ENCODE assay signal across 10 cellular contexts in genomic region chr11:60872952-60873524, GRCh38. TPM values are rescaled to one million over a fixed set of nuclear protein-coding genes. Genes with fewer than 3 reads are reported as not detected.
DNase-seq lines count a peak whose midpoint lies in the region; ATAC-seq and TF ChIP-seq lines count a peak whose summit lies in the region.
"Had no signal": no experiment of that assay in that cellular context is flagged by ENCODE, and none has a peak within 500 bp of the region (broad histone marks: within the 10 kb centered on the region; RNA-seq: fewer than 3 reads in every experiment).

No MANE protein-coding gene starts in this region.

- no peaks in the 10 kb centered on the region for H4K20me1 ChIP-seq in Loucy (ENCODE audit: insufficient read depth, low read length, poor library complexity, severe bottlenecking)

- H3K9me3 ChIP-seq in CD4-positive, alpha-beta T cell (ENCODE audit: control insufficient read depth, low read length): no peaks in the 10 kb centered on the region
- H3K9me3 ChIP-seq in Loucy (ENCODE audit: insufficient read depth, low read depth, low read length): no peaks in the 10 kb centered on the region
- H3K9me3 ChIP-seq in mucosa of descending colon: no peaks in the 10 kb centered on the region
- H3K9me3 ChIP-seq in esophagus muscularis mucosa: no peaks in the 10 kb centered on the region

- H3K9ac ChIP-seq in Loucy (ENCODE audit: low read depth, low read length, poor library complexity, severe bottlenecking): peak overlapping the region; percentile 49

- H3K27me3 ChIP-seq in CD4-positive, alpha-beta T cell (ENCODE audit: control insufficient read depth, insufficient read depth, low read length): no peaks in the 10 kb centered on the region
- no peaks in the 10 kb centered on the region for H3K27me3 ChIP-seq in Loucy (ENCODE audit: insufficient read depth, low read length, poor library complexity, severe bottlenecking)
- H3K27me3 ChIP-seq in esophagus muscularis mucosa: peaks cover 0 to 6% (median 0%) of the 10 kb centered on the region in 4 donors

- WGBS in esophagus muscularis mucosa: 64% methylated on average over 14 of the region's 16 CpGs

- H3K9me3 Mint-ChIP-seq in CD4-positive, alpha-beta T cell: no peaks in the 10 kb centered on the region
- no peaks in the 10 kb centered on the region for H3K9me3 Mint-ChIP-seq in activated CD8-positive, alpha-beta memory T cell treated with anti-CD3 and anti-CD28 coated beads, Interleukin-2, amount 10 ng/mL, durations not matched to agents 7 days and 5 days (ENCODE audit: low read depth)
- H3K9me3 Mint-ChIP-seq: activated CD4-positive, alpha-beta memory T cell treated with anti-CD3 and anti-CD28 coated beads for 36 hours had no signal

- no peak for TF ChIP-seq CTCF in CD4-positive, alpha-beta T cell (IDR thresholded peaks at IDR 0.05)
- TF ChIP-seq CTCF in Loucy (conservative IDR thresholded peaks at IDR 0.05; ENCODE audit: low read length) (no peak), choroid plexus epithelial cell (conservative IDR thresholded peaks at IDR 0.05; ENCODE audit: low read depth, low read length) (no peak), mucosa of descending colon (IDR thresholded peaks at IDR 0.05) (no peak), esophagus muscularis mucosa (IDR thresholded peaks at IDR 0.05) (no peak)

- no peak for TF ChIP-seq EP300 in esophagus muscularis mucosa (IDR thresholded peaks at IDR 0.05)

- no peak overlapping the region for H3K4me2 ChIP-seq in Loucy (ENCODE audit: low read depth, low read length, poor library complexity, severe bottlenecking)

- H3F3A ChIP-seq in Loucy (ENCODE audit: low read depth): no peaks in the 10 kb centered on the region

- TF ChIP-seq POLR2A in esophagus muscularis mucosa (IDR thresholded peaks at IDR 0.05; ENCODE audit: low read depth): no peak

- no peaks in the 10 kb centered on the region for H3K27me3 Mint-ChIP-seq in CD4-positive, alpha-beta T cell
- H3K27me3 Mint-ChIP-seq in activated CD8-positive, alpha-beta memory T cell treated with anti-CD3 and anti-CD28 coated beads, Interleukin-2, amount 10 ng/mL, durations not matched to agents 7 days and 5 days: no peaks in the 10 kb centered on the region
- H3K27me3 Mint-ChIP-seq: activated CD4-positive, alpha-beta memory T cell treated with anti-CD3 and anti-CD28 coated beads for 36 hours had no signal

- peak overlapping the region; percentile 21 for H3K27ac Mint-ChIP-seq in CD4-positive, alpha-beta T cell
- H3K27ac Mint-ChIP-seq in activated CD8-positive, alpha-beta memory T cell treated with anti-CD3 and anti-CD28 coated beads, Interleukin-2, amount 10 ng/mL, durations not matched to agents 7 days and 5 days: no peak overlapping the region
- H3K27ac Mint-ChIP-seq: activated CD4-positive, alpha-beta memory T cell treated with anti-CD3 and anti-CD28 coated beads for 36 hours had no signal

- H3K4me1 ChIP-seq in Loucy (ENCODE audit: insufficient read depth, low read length, poor library complexity, severe bottlenecking): peaks cover 68% of the 10 kb centered on the region
- H3K4me1 ChIP-seq in mucosa of descending colon (ENCODE audit: low read depth): no peaks in the 10 kb centered on the region
- H3K4me1 ChIP-seq in esophagus muscularis mucosa: peaks cover 25 to 33% (median 28%) of the 10 kb centered on the region in 4 donors

- no peaks in the 10 kb centered on the region for H3K79me2 ChIP-seq in Loucy (ENCODE audit: insufficient read depth, low read length)

- H2AFZ ChIP-seq in Loucy (ENCODE audit: low read length): no peak overlapping the region

- DNase-seq in CD4-positive, alpha-beta T cell: no peak
- peak; percentile 97 for DNase-seq in choroid plexus epithelial cell (ENCODE audit: low read depth)
- DNase-seq in mucosa of descending colon: peak in 1 of 3 donors; percentile 49
- DNase-seq in NCI-H446 treated with DMSO at 0.1 percent for 48 hours (lab: John Stamatoyannopoulos, UW): no peak
- no peak for DNase-seq in activated CD8-positive, alpha-beta memory T cell treated with anti-CD3 and anti-CD28 coated beads, Interleukin-2, amount 10 ng/mL, durations not matched to agents 7 days and 5 days
- no peak for DNase-seq in esophagus muscularis mucosa (ENCODE audit: extremely low spot score)
- DNase-seq: activated CD4-positive, alpha-beta memory T cell treated with anti-CD3 and anti-CD28 coated beads for 36 hours; NCI-H345 had no signal

- no peak overlapping the region for H3K4me3 Mint-ChIP-seq in CD4-positive, alpha-beta T cell
- H3K4me3 Mint-ChIP-seq in activated CD8-positive, alpha-beta memory T cell treated with anti-CD3 and anti-CD28 coated beads, Interleukin-2, amount 10 ng/mL, durations not matched to agents 7 days and 5 days: no peak overlapping the region
- H3K4me3 Mint-ChIP-seq: activated CD4-positive, alpha-beta memory T cell treated with anti-CD3 and anti-CD28 coated beads for 36 hours had no signal

- no peak overlapping the region for H3K4me3 ChIP-seq in Loucy (ENCODE audit: low read length, poor library complexity, severe bottlenecking)
- no peak overlapping the region for H3K4me3 ChIP-seq in choroid plexus epithelial cell (ENCODE audit: low read depth, low read length)
- H3K4me3 ChIP-seq in mucosa of descending colon: no peak overlapping the region
- no peak overlapping the region for H3K4me3 ChIP-seq in esophagus muscularis mucosa

- intact Hi-C loops in CD4-positive, alpha-beta T cell (cut with DNase I, micrococcal nuclease): no loop called here
- intact Hi-C loops in mucosa of descending colon (cut with DNase I, micrococcal nuclease) (no loop called here), esophagus muscularis mucosa (cut with DNase I) (no loop called here)

- peaks cover 7% of the 10 kb centered on the region for H3K4me1 Mint-ChIP-seq in CD4-positive, alpha-beta T cell (ENCODE audit: low read depth)
- peaks cover 62% of the 10 kb centered on the region for H3K4me1 Mint-ChIP-seq in activated CD8-positive, alpha-beta memory T cell treated with anti-CD3 and anti-CD28 coated beads, Interleukin-2, amount 10 ng/mL, durations not matched to agents 7 days and 5 days

- H3K9me2 ChIP-seq in Loucy (replicated peaks; ENCODE audit: low read depth, low read length): no peaks in the 10 kb centered on the region

- peak; percentile 72 for ATAC-seq in CD4-positive, alpha-beta T cell (ENCODE audit: poor library complexity)
- ATAC-seq in mucosa of descending colon: peak; percentile 23
- no peak for ATAC-seq in activated CD8-positive, alpha-beta memory T cell treated with anti-CD3 and anti-CD28 coated beads, Interleukin-2, amount 10 ng/mL, durations not matched to agents 7 days and 5 days
- ATAC-seq in HG02884 (IDR thresholded peaks at IDR 0.05; ENCODE audit: unreplicated experiment): no peak

- H3K36me3 Mint-ChIP-seq in CD4-positive, alpha-beta T cell (ENCODE audit: low read depth): peaks cover 9% of the 10 kb centered on the region
- H3K36me3 Mint-ChIP-seq in activated CD8-positive, alpha-beta memory T cell treated with anti-CD3 and anti-CD28 coated beads, Interleukin-2, amount 10 ng/mL, durations not matched to agents 7 days and 5 days: peaks cover 4% of the 10 kb centered on the region

- CTCF ChIA-PET in CD4-positive, alpha-beta T cell (lab: Charles Lee): no interaction called here
- CTCF ChIA-PET in activated CD8-positive, alpha-beta memory T cell treated with anti-CD3 and anti-CD28 coated beads, Interleukin-2, amount 10 ng/mL, durations not matched to agents 7 days and 5 days (lab: Charles Lee): interaction anchor here (1.0 to 8.0 kb wide), 7 partner anchors 9 to 97 kb away, joined by 3 to 67 read pairs (median 6); partner anchors contain the start of genes PRPF19 and PTGDR2

- H3K36me3 ChIP-seq in Loucy (ENCODE audit: insufficient read depth, low read length) (no peaks in the 10 kb centered on the region), mucosa of descending colon (ENCODE audit: low read depth) (no peaks in the 10 kb centered on the region), esophagus muscularis mucosa (peaks cover 0 to under 1% (median 0%) of the 10 kb centered on the region in 4 donors)

- no peak overlapping the region for H3K27ac ChIP-seq in CD4-positive, alpha-beta T cell (ENCODE audit: low read depth, low read length)
- peak overlapping the region in 1 of 4 donors; percentile 46 for H3K27ac ChIP-seq in esophagus muscularis mucosa (replicated peaks in 1 of 4)

- POLR2A ChIA-PET in CD4-positive, alpha-beta T cell (lab: Charles Lee): interaction anchor here (0.6 to 2.5 kb wide), 2 partner anchors 14 to 33 kb away, joined by 4 to 6 read pairs; partner anchors contain the start of gene PRPF19

RNA-seq across cellular contexts. Expression of gene ZP1, which starts 5.7 kb away (rescaled TPM):
- total RNA-seq in CD4-positive, alpha-beta T cell: under 1 TPM in 1 of 2 experiments, not detected in 1; 0.20 TPM
- total RNA-seq in mucosa of descending colon (under 1 TPM in 2 of 3 donors, not detected in 1; 0.23 to 0.41 TPM), esophagus muscularis mucosa (under 1 TPM in 1 of 4 donors, not detected in 3; 0.26 TPM)
- total RNA-seq in activated CD8-positive, alpha-beta memory T cell treated with anti-CD3 and anti-CD28 coated beads, Interleukin-2, amount 10 ng/mL, durations not matched to agents 7 days and 5 days: not detected
- total RNA-seq: activated CD4-positive, alpha-beta memory T cell treated with anti-CD3 and anti-CD28 coated beads for 36 hours had no signal

RNA-seq across cellular contexts. Expression of gene PTGDR2, which starts 17.3 kb away (rescaled TPM):
- total RNA-seq in CD4-positive, alpha-beta T cell: under 1 TPM; 0.36 TPM
- 1 to 10 TPM; 1.8 to 3.4 (median 2.6) TPM for total RNA-seq in mucosa of descending colon
- total RNA-seq in activated CD8-positive, alpha-beta memory T cell treated with anti-CD3 and anti-CD28 coated beads, Interleukin-2, amount 10 ng/mL, durations not matched to agents 7 days and 5 days: 1 to 10 TPM; 1.1 to 3.7 TPM
- 1 to 10 TPM in 3 of 4 donors, under 1 TPM in 1; 0.33 to 2.9 (median 1.8) TPM for total RNA-seq in esophagus muscularis mucosa

RNA-seq across cellular contexts. Expression of gene CCDC86, which starts 31.1 kb away (rescaled TPM):
- total RNA-seq in CD4-positive, alpha-beta T cell: 1 to 10 TPM; 8.0 to 9.0 TPM
- total RNA-seq in mucosa of descending colon (10 to 100 TPM in 2 of 3 donors, 1 to 10 TPM in 1; 8.8 to 14.9 (median 14.7) TPM), esophagus muscularis mucosa (10 to 100 TPM; 11.6 to 29.5 (median 21.8) TPM)
- 10 to 100 TPM; 26.5 to 40.8 TPM for total RNA-seq in activated CD8-positive, alpha-beta memory T cell treated with anti-CD3 and anti-CD28 coated beads, Interleukin-2, amount 10 ng/mL, durations not matched to agents 7 days and 5 days

RNA-seq across cellular contexts. Expression of gene PRPF19, which starts 33.3 kb away (rescaled TPM):
- total RNA-seq in CD4-positive, alpha-beta T cell: 10 to 100 TPM; 63.2 to 67.3 TPM
- total RNA-seq in mucosa of descending colon (10 to 100 TPM; 61.1 to 74.1 (median 64.6) TPM), esophagus muscularis mucosa (10 to 100 TPM; 35.7 to 63.0 (median 57.1) TPM)
- total RNA-seq in activated CD8-positive, alpha-beta memory T cell treated with anti-CD3 and anti-CD28 coated beads, Interleukin-2, amount 10 ng/mL, durations not matched to agents 7 days and 5 days: 100 to 1,000 TPM; 125 to 144 TPM

RNA-seq across cellular contexts. Expression of gene TMEM109, which starts 40.9 kb away (rescaled TPM):
- 10 to 100 TPM; 27.8 to 32.9 TPM for total RNA-seq in CD4-positive, alpha-beta T cell
- total RNA-seq in mucosa of descending colon: 10 to 100 TPM; 35.8 to 95.2 (median 46.6) TPM
- 100 to 1,000 TPM; 106 to 121 TPM for total RNA-seq in activated CD8-positive, alpha-beta memory T cell treated with anti-CD3 and anti-CD28 coated beads, Interleukin-2, amount 10 ng/mL, durations not matched to agents 7 days and 5 days
- 100 to 1,000 TPM; 106 to 186 (median 138) TPM for total RNA-seq in esophagus muscularis mucosa

Comparison
In these comparisons a context has a peak if more than half of its experiments do, and no peak if none do; other contexts are left out.
1. ATAC-seq: peak in CD4-positive, alpha-beta T cell (single experiment) and mucosa of descending colon (single experiment); none in activated CD8-positive, alpha-beta memory T cell treated with anti-CD3 and anti-CD28 coated beads, Interleukin-2, amount 10 ng/mL, durations not matched to agents 7 days and 5 days (single experiment) and HG02884 (single experiment).